ENCODE assay signal across 19 cellular contexts in the genomic region with DNA sequence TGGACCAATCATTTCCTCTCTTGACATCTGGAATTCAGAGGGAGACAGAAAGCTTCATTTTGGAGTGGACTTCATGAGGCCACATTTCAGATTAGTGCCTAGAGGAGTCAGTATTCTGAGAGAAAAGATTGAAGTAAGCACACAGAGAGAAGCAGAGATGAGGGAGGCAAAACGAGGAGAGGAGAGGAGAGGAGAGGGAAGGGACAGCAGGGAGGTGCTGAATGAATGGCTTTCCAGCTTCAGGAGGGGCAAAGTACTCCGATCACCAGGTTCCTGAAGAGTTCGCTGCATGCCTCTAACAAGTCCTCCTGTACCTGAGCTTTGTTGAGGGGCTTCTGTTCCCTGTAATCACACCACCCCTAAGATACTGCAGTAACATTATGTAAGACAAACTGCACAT.
A peak's percentile ranks its signal among the peaks of the same experiment; 100 is the strongest.
DNase-seq lines count a peak whose midpoint lies in the region; ATAC-seq lines count a peak whose summit lies in the region.
"Had no signal": no experiment of that assay in that cellular context is flagged by ENCODE, and none has a peak within 500 bp of the region (broad histone marks: within the 10 kb centered on the region; RNA-seq: fewer than 3 reads in every experiment).

No MANE protein-coding gene starts in this region.

- H3K36me3 ChIP-seq in subcutaneous abdominal adipose tissue (ENCODE audit: control insufficient read depth in 5 of 5, insufficient read depth in 5 of 5, low read length in 5 of 5): peaks cover 0 to 28% (median 23%) of the 10 kb centered on the region in 5 donors

- DNase-seq in left ventricle myocardium superior: no peak
- no peak for DNase-seq in cardiac septum (ENCODE audit: low spot score)
- DNase-seq in iPS-NIHi7 (ENCODE audit: extremely low spot score): peak; percentile 27
- peak; percentile 11 for DNase-seq in myocyte (ENCODE audit: low read depth)
- DNase-seq in globus pallidus (ENCODE audit: low spot score): no peak
- no peak for DNase-seq in activated CD4-positive, alpha-beta T cell treated with anti-CD3 and anti-CD28 coated beads for 4 hours
- DNase-seq: 8988T; AML-193; CD8-positive, alpha-beta T cell; GF-D8; NCI-H1092 treated with DMSO at 0.1 percent for 48 hours; NCI-H1436 treated with DMSO at 0.1 percent for 48 hours; NCI-H2029; NCI-H2227 treated with DMSO at 0.1 percent for 48 hours; OCI-M1 had no signal

- peak overlapping the region; percentile 28 for H3K27ac ChIP-seq in subcutaneous abdominal adipose tissue (ENCODE audit: low read depth, low read length)
- H3K27ac ChIP-seq: KMS-11, SJSA1 had no signal

- peaks cover 0 to 19% (median 7%) of the 10 kb centered on the region in 5 donors for H3K4me1 ChIP-seq in subcutaneous abdominal adipose tissue (ENCODE audit: control insufficient read depth in 5 of 5, insufficient read depth in 5 of 5, low read length in 5 of 5)

- ATAC-seq in left ventricle myocardium superior (peak; percentile 39), GM18511 (IDR thresholded peaks at IDR 0.05; ENCODE audit: unreplicated experiment) (no peak)
- ATAC-seq: CD8-positive, alpha-beta T cell had no signal

- intact Hi-C loops in left ventricle myocardium superior (cut with micrococcal nuclease): no loop called here
- intact Hi-C loops in cardiac septum (cut with DNase I): no loop called here

- no peak overlapping the region for H3K4me3 ChIP-seq in subcutaneous abdominal adipose tissue (ENCODE audit: low read depth in 1 of 5, low read length in 5 of 5)
- H3K4me3 ChIP-seq: SJSA1 had no signal

- no peaks in the 10 kb centered on the region for H3K27me3 ChIP-seq in subcutaneous abdominal adipose tissue (ENCODE audit: control insufficient read depth in 5 of 5, insufficient read depth in 4 of 5, low read length in 5 of 5)
- H3K27me3 ChIP-seq: SJSA1 had no signal

- no peak overlapping the region for H3K9ac ChIP-seq in subcutaneous abdominal adipose tissue (ENCODE audit: low read length in 5 of 5)
- H3K9ac ChIP-seq: KMS-11 had no signal

- H3K9me3 ChIP-seq in subcutaneous abdominal adipose tissue (ENCODE audit: control insufficient read depth in 5 of 5, low read length in 5 of 5): no peaks in the 10 kb centered on the region
- H3K9me3 ChIP-seq: SJSA1 had no signal

Comparison
In these comparisons a context has a peak if more than half of its experiments do, and no peak if none do; other contexts are left out.
1. DNase-seq: peak in iPS-NIHi7 (single experiment) and myocyte (single experiment); none in left ventricle myocardium superior (single experiment), cardiac septum (single experiment), globus pallidus (single experiment) and activated CD4-positive, alpha-beta T cell treated with anti-CD3 and anti-CD28 coated beads for 4 hours (0 of 2).